8 cellular contexts compared by ENCODE assay signal in genomic region chr17:31390748-31391495, GRCh38. TPM values are rescaled to one million over a fixed set of nuclear protein-coding genes. Genes with fewer than 3 reads are reported as not detected.
A peak's percentile ranks its signal among the peaks of the same experiment; 100 is the strongest.
DNase-seq lines count a peak whose midpoint lies in the region; ATAC-seq and TF ChIP-seq lines count a peak whose summit lies in the region.

No MANE protein-coding gene starts in this region.

- peak overlapping the region; percentile 51 to 84 (median 75) for H3K4me3 Mint-ChIP-seq in naive thymus-derived CD4-positive, alpha-beta T cell

- peaks cover 0 to 3% (median 0%) of the 10 kb centered on the region in 11 donors for H3K9me3 Mint-ChIP-seq in naive thymus-derived CD4-positive, alpha-beta T cell

- DNase-seq in AG09309 (ENCODE audit: low read depth) (no peak), dorsolateral prefrontal cortex (peak in 2 of 10 donors; percentile 12 to 40), H4 (ENCODE audit: low spot score) (no peak)
- peak in 1 of 9 donors; percentile 22 for DNase-seq in naive thymus-derived CD4-positive, alpha-beta T cell

- no peaks in the 10 kb centered on the region for H3K9me3 ChIP-seq in HUES64 (ENCODE audit: insufficient read depth, low read depth, low read length)
- H3K9me3 ChIP-seq in naive thymus-derived CD4-positive, alpha-beta T cell (ENCODE audit: control insufficient read depth in 2 of 3, low read length in 3 of 3) = no peaks in the 10 kb centered on the region

- H3K4me1 ChIP-seq in HUES64 (ENCODE audit: insufficient read depth, low read length) = peaks cover 7% of the 10 kb centered on the region; the same call in 1 of the 2 replicates
- no peaks in the 10 kb centered on the region for H3K4me1 ChIP-seq in naive thymus-derived CD4-positive, alpha-beta T cell (ENCODE audit: control insufficient read depth in 2 of 2, insufficient read depth in 2 of 2, low read length in 2 of 2)

- H3K9ac ChIP-seq in HUES64 (ENCODE audit: low read depth, low read length) = no peak overlapping the region

- H3K4me1 Mint-ChIP-seq in naive thymus-derived CD4-positive, alpha-beta T cell = peaks cover 10 to 17% (median 16%) of the 10 kb centered on the region in 7 donors

- intact Hi-C loops in dorsolateral prefrontal cortex (cut with DNase I) = loop anchor here in 1 of 2 donors (10.0 kb wide), 1 partner anchor 454 kb away; no protein-coding TSS in a partner anchor
- intact Hi-C loops in naive thymus-derived CD4-positive, alpha-beta T cell (cut with micrococcal nuclease) = loop anchor here in 1 of 2 donors (2.0 kb wide), 1 partner anchor 46 kb away; no protein-coding TSS in a partner anchor

- no peaks in the 10 kb centered on the region for H3K36me3 ChIP-seq in HUES64 (ENCODE audit: insufficient read depth, low read length)
- no peaks in the 10 kb centered on the region for H3K36me3 ChIP-seq in naive thymus-derived CD4-positive, alpha-beta T cell (ENCODE audit: control insufficient read depth in 2 of 3, insufficient read depth in 3 of 3, low read length in 3 of 3)

- CTCF ChIA-PET in naive thymus-derived CD4-positive, alpha-beta T cell (lab: Charles Lee) = interaction anchor here (0.6 to 2.4 kb wide), 3 partner anchors 46 to 134 kb away, joined by 3 to 11 read pairs (median 3); no protein-coding TSS in a partner anchor

- H3K27ac Mint-ChIP-seq in naive thymus-derived CD4-positive, alpha-beta T cell = no peak overlapping the region

- no peak for ATAC-seq in naive thymus-derived CD4-positive, alpha-beta T cell
- ATAC-seq in GM19397 (IDR thresholded peaks at IDR 0.05; ENCODE audit: unreplicated experiment) = no peak
- ATAC-seq in GM19324 (IDR thresholded peaks at IDR 0.05; ENCODE audit: low FRiP score, unreplicated experiment) = no peak
- no peak for ATAC-seq in activated CD4-positive, CD25-positive, alpha-beta regulatory T cell treated with anti-CD3 and anti-CD28 coated beads, Interleukin-2, amount 50 U/mL, for 24 hours

- H3K4me3 ChIP-seq in AG09309 (ENCODE audit: control insufficient read depth, low read depth, low read length) = peak overlapping the region; percentile 36
- H3K4me3 ChIP-seq in HUES64 (ENCODE audit: low read length) = peak overlapping the region; percentile 54
- peak overlapping the region; percentile 40 to 80 (median 65) for H3K4me3 ChIP-seq in dorsolateral prefrontal cortex
- H3K4me3 ChIP-seq in naive thymus-derived CD4-positive, alpha-beta T cell (ENCODE audit: low read length) = no peak overlapping the region

- peaks cover 37 to 64% (median 43%) of the 10 kb centered on the region in 5 donors for H3K27me3 Mint-ChIP-seq in naive thymus-derived CD4-positive, alpha-beta T cell

- H3K27ac ChIP-seq in HUES64 (ENCODE audit: low read depth, low read length) = no peak overlapping the region
- peak overlapping the region in 58 of 59 donors; percentile 32 to 94 (median 81) for H3K27ac ChIP-seq in dorsolateral prefrontal cortex
- H3K27ac ChIP-seq in naive thymus-derived CD4-positive, alpha-beta T cell (ENCODE audit: low read depth, low read length) = no peak overlapping the region

- H3K27me3 ChIP-seq in HUES64 (ENCODE audit: insufficient read depth, low read length) (peaks cover 38% of the 10 kb centered on the region), dorsolateral prefrontal cortex (peaks cover 0 to 6% (median 0%) of the 10 kb centered on the region in 45 donors)
- no peaks in the 10 kb centered on the region for H3K27me3 ChIP-seq in naive thymus-derived CD4-positive, alpha-beta T cell (ENCODE audit: control insufficient read depth in 2 of 2, insufficient read depth in 2 of 2, low read length in 2 of 2)

- POLR2A ChIA-PET in naive thymus-derived CD4-positive, alpha-beta T cell (lab: Charles Lee) = no interaction called here

- WGBS in HUES64 = 19% methylated on average over 50 of the region's 56 CpGs

- H3K36me3 Mint-ChIP-seq in naive thymus-derived CD4-positive, alpha-beta T cell = no peaks in the 10 kb centered on the region

- no peak for TF ChIP-seq CTCF in AG09309 (IDR thresholded peaks at IDR 0.05; ENCODE audit: control insufficient read depth, insufficient read depth, low read depth, low read length, missing control alignments)
- TF ChIP-seq CTCF in dorsolateral prefrontal cortex (IDR thresholded peaks at IDR 0.05 in 54 of 56, conservative IDR thresholded peaks at IDR 0.05 in 2 of 56; ENCODE audit: low read depth in 1 of 56, partially characterized antibody in 56 of 56) = peak in 1 of 56 donors; percentile 24

RNA-seq across cellular contexts. Expression of gene RAB11FIP4, which starts 0.6 kb away (rescaled TPM):
- polyA plus RNA-seq in HUES64 (2013, experiment 1 of 2) = 20.9 TPM
- polyA plus RNA-seq in HUES64 (2013, experiment 2 of 2) = 21.5 TPM
- 100 to 1,000 TPM; 123 to 242 (median 175) TPM for total RNA-seq in dorsolateral prefrontal cortex
- total RNA-seq in naive thymus-derived CD4-positive, alpha-beta T cell = 10 to 100 TPM; 33.6 to 82.4 (median 61.8) TPM
- polyA plus RNA-seq in naive thymus-derived CD4-positive, alpha-beta T cell = 10 to 100 TPM; 16.1 to 28.1 TPM
- total RNA-seq in H4 (2014; rRNA removed; shearing (Covaris generic)) = 4.8 and 12.4 TPM in 2 replicates

Comparison
In these comparisons a context has a peak if more than half of its experiments do, and no peak if none do; other contexts are left out.
1. H3K27ac ChIP-seq: peak in dorsolateral prefrontal cortex (58 of 59); none in HUES64 (single experiment) and naive thymus-derived CD4-positive, alpha-beta T cell (single experiment).